8 cellular contexts compared by ENCODE assay signal in the genomic region with DNA sequence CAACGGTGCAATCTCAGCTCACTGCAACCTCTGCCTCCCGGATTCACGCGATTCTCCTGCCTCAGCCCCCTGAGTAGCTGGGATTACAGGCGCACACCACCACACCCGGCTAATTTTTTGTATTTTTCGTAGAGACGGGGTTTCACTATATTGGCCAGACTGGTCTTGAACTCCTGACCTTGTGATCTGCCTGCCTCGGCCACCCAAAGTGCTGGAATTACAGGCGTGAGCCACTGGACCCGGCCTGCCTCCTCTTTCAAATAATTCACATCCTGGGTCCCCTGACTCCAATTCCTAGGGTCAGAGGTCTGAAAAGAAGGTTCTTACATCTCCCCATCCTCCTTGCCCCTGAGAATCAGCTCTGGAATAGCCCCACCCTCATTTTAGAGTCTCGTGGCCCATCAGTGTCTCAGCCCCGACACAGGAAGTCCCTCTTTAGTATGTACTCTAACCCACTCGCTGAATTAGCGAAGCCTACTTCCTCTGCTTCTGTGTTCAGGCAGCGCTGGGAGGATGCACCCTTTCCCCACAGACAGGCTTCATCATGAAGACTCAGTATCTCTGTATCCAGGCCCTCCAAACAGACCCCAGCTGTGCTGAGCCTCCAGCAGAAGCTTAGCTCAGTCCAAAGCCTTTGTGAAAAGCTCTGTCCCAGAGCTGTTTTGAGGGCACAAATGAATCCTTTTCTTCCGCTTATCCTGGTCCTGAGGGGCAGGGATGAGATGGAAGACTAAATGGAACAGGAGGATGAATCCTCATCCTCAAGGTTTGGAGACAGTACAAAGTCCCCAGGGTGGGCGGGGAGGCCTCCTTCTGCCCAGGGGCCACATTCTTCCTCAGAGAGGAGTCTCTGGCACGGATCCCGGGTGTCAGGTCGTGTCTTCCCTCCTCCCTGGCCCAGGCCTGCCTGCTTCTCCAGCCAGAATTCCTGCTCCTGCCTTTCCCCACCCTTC. TPM values are rescaled to one million over a fixed set of nuclear protein-coding genes. Genes with fewer than 3 reads are reported as not detected.
DNase-seq lines count a peak whose midpoint lies in the region; ATAC-seq and TF ChIP-seq lines count a peak whose summit lies in the region.

No MANE protein-coding gene starts in this region.

- no peak overlapping the region for H2AFZ ChIP-seq in PC-3 (ENCODE audit: low read length)

- H3K9me3 Mint-ChIP-seq in endothelial cell (ENCODE audit: unreplicated experiment): no peaks in the 10 kb centered on the region

- H3K27me3 ChIP-seq in WERI-Rb-1 (ENCODE audit: insufficient read depth, low read depth, severe bottlenecking): no peaks in the 10 kb centered on the region
- H3K27me3 ChIP-seq in PC-3 (ENCODE audit: low read length): no peaks in the 10 kb centered on the region

- no peaks in the 10 kb centered on the region for H4K20me1 ChIP-seq in PC-3 (ENCODE audit: low read length)

- intact Hi-C loops in PC-3 (cut with micrococcal nuclease): no loop called here

- H3K4me3 Mint-ChIP-seq in endothelial cell (ENCODE audit: unreplicated experiment): peak overlapping the region; percentile 65

- ATAC-seq in HG03565 (IDR thresholded peaks at IDR 0.05; ENCODE audit: unreplicated experiment) (peak; percentile 43), PC-3 (no peak)

- DNase-seq in DMS53 treated with DMSO at 0.1 percent for 48 hours (lab: John Stamatoyannopoulos, UW; ENCODE audit: unreplicated experiment) (peak; percentile 53), GM19240 (ENCODE audit: insufficient read length, low spot score) (peak; percentile 58), WERI-Rb-1 (peak; percentile 30), endothelial cell (ENCODE audit: low spot score) (no peak), PC-3 (no peak), NCI-H2107 (lab: John Stamatoyannopoulos, UW) (no peak)

- no peaks in the 10 kb centered on the region for H3K36me3 Mint-ChIP-seq in endothelial cell (ENCODE audit: low read depth, unreplicated experiment)

- H3K36me3 ChIP-seq in WERI-Rb-1 (no peaks in the 10 kb centered on the region), PC-3 (ENCODE audit: low read depth, low read length) (no peaks in the 10 kb centered on the region)

- H3K79me2 ChIP-seq in PC-3 (ENCODE audit: low read length): no peaks in the 10 kb centered on the region

- no peak overlapping the region for H3K4me3 ChIP-seq in WERI-Rb-1 (ENCODE audit: low read depth, low read length)
- H3K4me3 ChIP-seq in skin epidermis: peak overlapping the region in 1 of 7 experiments; percentile 11
- H3K4me3 ChIP-seq in PC-3 (ENCODE audit: low read length): no peak overlapping the region

- no peak overlapping the region for H3K9ac ChIP-seq in PC-3 (ENCODE audit: low read length)

- CTCF ChIA-PET in PC-3 (lab: Charles Lee): no interaction called here

- POLR2A ChIA-PET in PC-3 (lab: Charles Lee; ENCODE audit: unreplicated experiment): no interaction called here

- H3K27me3 Mint-ChIP-seq in endothelial cell (ENCODE audit: unreplicated experiment): no peaks in the 10 kb centered on the region

- peak overlapping the region; percentile 83 for H3K27ac Mint-ChIP-seq in endothelial cell (ENCODE audit: unreplicated experiment)

- TF ChIP-seq CTCF in WERI-Rb-1 (IDR thresholded peaks at IDR 0.05; ENCODE audit: low read depth, low read length) (no peak), endothelial cell (IDR thresholded peaks at IDR 0.05; ENCODE audit: unreplicated experiment) (no peak), PC-3 (conservative IDR thresholded peaks at IDR 0.05; ENCODE audit: low read depth, low read length) (no peak)

- no peaks in the 10 kb centered on the region for H3F3A ChIP-seq in PC-3 (ENCODE audit: low read length, unreplicated experiment)

- H3K9me3 ChIP-seq in WERI-Rb-1 (ENCODE audit: severe bottlenecking) (no peaks in the 10 kb centered on the region), PC-3 (ENCODE audit: low read length) (no peaks in the 10 kb centered on the region)

- no peak overlapping the region for H3K4me2 ChIP-seq in PC-3 (ENCODE audit: low read length)

- no peaks in the 10 kb centered on the region for H3K9me2 ChIP-seq in PC-3 (replicated peaks; ENCODE audit: low read length)

- H3K4me1 Mint-ChIP-seq in endothelial cell (ENCODE audit: unreplicated experiment): peaks cover 54% of the 10 kb centered on the region

- no TSS peak for BruUV-seq in PC-3 (replicated peaks; lab: Mats Ljungman, UMichigan)

- H3K27ac ChIP-seq in WERI-Rb-1: peak overlapping the region; percentile 16
- H3K27ac ChIP-seq in skin epidermis: peak overlapping the region in 20 of 21 experiments; percentile 0 to 89 (median 53)
- H3K27ac ChIP-seq in PC-3 (ENCODE audit: low read length): no peak overlapping the region

- peaks cover 16% of the 10 kb centered on the region for H3K4me1 ChIP-seq in PC-3 (ENCODE audit: insufficient read depth, low read length)

RNA-seq across cellular contexts. Expression of gene LPAR5, which starts 3.5 kb away (rescaled TPM):
- 2.7 TPM for total RNA-seq in endothelial cell (ENCODE audit: unreplicated experiment)
- total RNA-seq in PC-3 (2014; rRNA removed): 2.3 and 4.3 TPM in 2 replicates

RNA-seq across cellular contexts. Expression of gene ACRBP, which starts 14.9 kb away (rescaled TPM):
- total RNA-seq in endothelial cell (ENCODE audit: unreplicated experiment): 19.3 TPM
- 0.77 TPM in 1 of 2 replicates, not detected in the other for total RNA-seq in PC-3 (2014; rRNA removed)

RNA-seq across cellular contexts. Expression of gene CHD4, which starts 25.1 kb away (rescaled TPM):
- 334 TPM for total RNA-seq in endothelial cell (ENCODE audit: unreplicated experiment)
- total RNA-seq in PC-3 (2014; rRNA removed): 216 and 231 TPM in 2 replicates

RNA-seq across cellular contexts. Expression of gene ING4, which starts 30.6 kb away (rescaled TPM):
- total RNA-seq in endothelial cell (ENCODE audit: unreplicated experiment) (41.3 TPM), PC-3 (2014; rRNA removed) (17.0 and 23.8 TPM in 2 replicates)

RNA-seq across cellular contexts. Expression of gene ZNF384, which starts 56.9 kb away (rescaled TPM):
- total RNA-seq in endothelial cell (ENCODE audit: unreplicated experiment): 85.2 TPM
- total RNA-seq in PC-3 (2014; rRNA removed): 19.6 and 22.3 TPM in 2 replicates

Comparison
In these comparisons a context has a peak if more than half of its experiments do, and no peak if none do; other contexts are left out.
1. DNase-seq: peak in DMS53 treated with DMSO at 0.1 percent for 48 hours (single experiment), GM19240 (single experiment) and WERI-Rb-1 (single experiment); none in endothelial cell (single experiment), PC-3 (single experiment) and NCI-H2107 (single experiment).
2. RNA of gene ACRBP, which starts 14.9 kb away (total RNA-seq): 19.3 TPM in endothelial cell (single experiment); 0.77 TPM in PC-3; every median in the first group is over 10 times any median in the second.